1 cellular context compared by ENCODE assay signal in genomic region chr22:20392983-20393704, GRCh38.
TF ChIP-seq lines count a peak whose summit lies in the region.

No MANE protein-coding gene starts in this region.

TF ChIP-seq in HepG2, 621 proteins besides CTCF, POLR2A, EP300 and RAD21:
- TF ChIP-seq ZBTB4 (CRISPR knock-in tag; IDR thresholded peaks at IDR 0.05; ENCODE audit: borderline replicate concordance) (0 out of 2 replicates have a peak, but pooled peaks have one; percentile 6), TERF1 (CRISPR knock-in tag; IDR thresholded peaks at IDR 0.05) (no peak), TOPORS (CRISPR knock-in tag; IDR thresholded peaks at IDR 0.05) (no peak), AKAP8 (CRISPR knock-in tag; IDR thresholded peaks at IDR 0.05) (no peak), CEBPB (IDR thresholded peaks at IDR 0.05; ENCODE audit: borderline replicate concordance, low read depth, low read length) (0 out of 2 replicates have a peak, but pooled peaks have one; percentile 6), SYNCRIP (IDR thresholded peaks at IDR 0.05; ENCODE audit: insufficient read depth, low read depth, low read length) (no peak), FOXK2 (IDR thresholded peaks at IDR 0.05) (no peak), PTBP1 (IDR thresholded peaks at IDR 0.05; ENCODE audit: low read depth, low read length, poor library complexity, severe bottlenecking) (peak; percentile 19), ZBTB38 (CRISPR knock-in tag; IDR thresholded peaks at IDR 0.05) (peak; percentile 11), ZNF468 (CRISPR knock-in tag; IDR thresholded peaks at IDR 0.05) (no peak), ATF5 (CRISPR knock-in tag; IDR thresholded peaks at IDR 0.05; ENCODE audit: low read depth) (0 out of 2 replicates have a peak, but pooled peaks have one; percentile 7), ZNF549 (CRISPR knock-in tag; IDR thresholded peaks at IDR 0.05) (no peak), KDM1A (CRISPR knock-in tag; IDR thresholded peaks at IDR 0.05) (no peak), GPN1 (CRISPR knock-in tag; IDR thresholded peaks at IDR 0.05; ENCODE audit: borderline replicate concordance) (no peak)
